In genomic region chr3:20657566-20657965, GRCh38 we compare ENCODE assay signal across 1 cellular context.
TF ChIP-seq lines count a peak whose summit lies in the region.

No MANE protein-coding gene starts in this region.

TF ChIP-seq in HepG2, 621 proteins besides CTCF, POLR2A, EP300 and RAD21 (continued from another document):
- TF ChIP-seq, protein P1, sequence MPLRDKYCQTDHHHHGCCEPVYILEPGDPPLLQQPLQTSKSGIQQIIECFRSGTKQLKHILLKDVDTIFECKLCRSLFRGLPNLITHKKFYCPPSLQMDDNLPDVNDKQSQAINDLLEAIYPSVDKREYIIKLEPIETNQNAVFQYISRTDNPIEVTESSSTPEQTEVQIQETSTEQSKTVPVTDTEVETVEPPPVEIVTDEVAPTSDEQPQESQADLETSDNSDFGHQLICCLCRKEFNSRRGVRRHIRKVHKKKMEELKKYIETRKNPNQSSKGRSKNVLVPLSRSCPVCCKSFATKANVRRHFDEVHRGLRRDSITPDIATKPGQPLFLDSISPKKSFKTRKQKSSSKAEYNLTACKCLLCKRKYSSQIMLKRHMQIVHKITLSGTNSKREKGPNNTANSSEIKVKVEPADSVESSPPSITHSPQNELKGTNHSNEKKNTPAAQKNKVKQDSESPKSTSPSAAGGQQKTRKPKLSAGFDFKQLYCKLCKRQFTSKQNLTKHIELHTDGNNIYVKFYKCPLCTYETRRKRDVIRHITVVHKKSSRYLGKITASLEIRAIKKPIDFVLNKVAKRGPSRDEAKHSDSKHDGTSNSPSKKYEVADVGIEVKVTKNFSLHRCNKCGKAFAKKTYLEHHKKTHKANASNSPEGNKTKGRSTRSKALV (CRISPR knock-in tag; IDR thresholded peaks at IDR 0.05) = no peak
- no peak for TF ChIP-seq SALL1 (CRISPR knock-in tag; IDR thresholded peaks at IDR 0.05)
- no peak for TF ChIP-seq ZNF281 (CRISPR knock-in tag; IDR thresholded peaks at IDR 0.05; ENCODE audit: borderline replicate concordance)
- TF ChIP-seq ZNF790 (CRISPR knock-in tag; IDR thresholded peaks at IDR 0.05; ENCODE audit: borderline replicate concordance) = no peak
